In genomic region chr18:77086656-77087390, GRCh38 we compare ENCODE assay signal across 9 cellular contexts. TPM values are rescaled to one million over a fixed set of nuclear protein-coding genes. Genes with fewer than 3 reads are reported as not detected.
A peak's percentile ranks its signal among the peaks of the same experiment; 100 is the strongest.
DNase-seq lines count a peak whose midpoint lies in the region; FAIRE-seq and TF ChIP-seq lines count a peak whose summit lies in the region.
"Had no signal": no experiment of that assay in that cellular context is flagged by ENCODE, and none has a peak within 500 bp of the region (broad histone marks: within the 10 kb centered on the region; RNA-seq: fewer than 3 reads in every experiment).

No MANE protein-coding gene starts in this region.

- peak; percentile 13 for FAIRE-seq in keratinocyte (lab: Jason Lieb, UNC)

- H3K9me3 ChIP-seq in keratinocyte (ENCODE audit: control insufficient read depth, low read depth, low read length): no peaks in the 10 kb centered on the region
- no peaks in the 10 kb centered on the region for H3K9me3 ChIP-seq in sigmoid colon
- no peaks in the 10 kb centered on the region for H3K9me3 ChIP-seq in HAP-1

- no peak overlapping the region for H2AFZ ChIP-seq in keratinocyte (ENCODE audit: control insufficient read depth, low read length)

- H3K4me1 ChIP-seq in keratinocyte (ENCODE audit: control insufficient read depth, extremely low read depth, insufficient read depth, low read length): peaks cover 54% of the 10 kb centered on the region
- peaks cover 0 to 51% (median 41%) of the 10 kb centered on the region in 4 donors for H3K4me1 ChIP-seq in sigmoid colon
- H3K4me1 ChIP-seq in HAP-1: peaks cover 17% of the 10 kb centered on the region

- H3K4me2 ChIP-seq in keratinocyte (ENCODE audit: control insufficient read depth, extremely low read depth, insufficient read depth, low read depth, low read length): peak overlapping the region; percentile 88

- no peaks in the 10 kb centered on the region for H4K20me1 ChIP-seq in keratinocyte (ENCODE audit: control insufficient read depth, extremely low read depth, insufficient read depth, low read length)

- dilution Hi-C loops in keratinocyte (cut with MboI; ENCODE audit: extremely low pct_ligation_motif_present, low sequenced_read_pairs): no loop called here

- TF ChIP-seq POLR2A in sigmoid colon (IDR thresholded peaks at IDR 0.05): no peak

- peak overlapping the region; percentile 91 for H3K27ac ChIP-seq in keratinocyte (ENCODE audit: control insufficient read depth, insufficient read depth, low read length)
- peak overlapping the region; percentile 67 to 79 (median 74) for H3K27ac ChIP-seq in sigmoid colon

- H3K4me3 ChIP-seq in HFF-Myc (replicated peaks; ENCODE audit: low read depth, low read length) (peak overlapping the region; percentile 34), choroid plexus epithelial cell (ENCODE audit: low read depth, low read length) (peak overlapping the region; percentile 53), keratinocyte (ENCODE audit: control insufficient read depth in 2 of 3, extremely low read depth in 1 of 3, insufficient read depth in 2 of 3, low read depth in 1 of 3, low read length in 3 of 3) (peak overlapping the region; percentile 25 to 59 (median 29)), sigmoid colon (peak overlapping the region; percentile 8 to 52 (median 43)), HAP-1 (no peak overlapping the region)

- WGBS in sigmoid colon, 2 donors: 27 to 51% methylated on average over 25 of the region's 25 CpGs

- no peak for TF ChIP-seq EP300 in sigmoid colon (IDR thresholded peaks at IDR 0.05)

- peaks cover 5% of the 10 kb centered on the region for H3K9me1 ChIP-seq in keratinocyte (ENCODE audit: control insufficient read depth, extremely low read depth, insufficient read depth, low read length)

- peak overlapping the region; percentile 77 for H3K9ac ChIP-seq in keratinocyte (ENCODE audit: control insufficient read depth, extremely low read depth, insufficient read depth, low read length)

- peaks cover 0 to 2% of the 10 kb centered on the region in 2 experiments for H3K36me3 ChIP-seq in keratinocyte (ENCODE audit: control insufficient read depth in 2 of 2, extremely low read depth in 1 of 2, insufficient read depth in 2 of 2, low read length in 2 of 2)
- H3K36me3 ChIP-seq in sigmoid colon: no peaks in the 10 kb centered on the region
- no peaks in the 10 kb centered on the region for H3K36me3 ChIP-seq in HAP-1 (replicated peaks)

- in situ Hi-C loops in HAP-1 (cut with MboI; ENCODE audit: low sequenced_read_pairs): no loop called here

- H3K79me2 ChIP-seq in keratinocyte (ENCODE audit: control insufficient read depth, insufficient read depth, low read length): peaks cover 52% of the 10 kb centered on the region

- TF ChIP-seq CTCF in HFF-Myc (IDR thresholded peaks at IDR 0.05; ENCODE audit: low read depth, low read length, missing control alignments) (no peak), choroid plexus epithelial cell (conservative IDR thresholded peaks at IDR 0.05; ENCODE audit: low read depth, low read length) (no peak), keratinocyte (optimal IDR thresholded peaks at IDR 0.05 in 1 of 3, IDR thresholded peaks at IDR 0.05 in 1 of 3, conservative IDR thresholded peaks at IDR 0.05 in 1 of 3; ENCODE audit: extremely low read depth in 1 of 3, insufficient read depth in 2 of 3, low read length in 3 of 3) (no peak), sigmoid colon (IDR thresholded peaks at IDR 0.05) (no peak)

- H3K27me3 ChIP-seq in keratinocyte (ENCODE audit: control insufficient read depth, extremely low read depth, insufficient read depth, low read length) (no peaks in the 10 kb centered on the region), sigmoid colon (no peaks in the 10 kb centered on the region), HAP-1 (ENCODE audit: low read depth) (no peaks in the 10 kb centered on the region)

- DNase-seq in HFF-Myc (ENCODE audit: extremely low read depth, low read depth): no peak
- DNase-seq in choroid plexus epithelial cell (ENCODE audit: low read depth): peak; percentile 36
- no peak for DNase-seq in keratinocyte (ENCODE audit: low read depth, low spot score)
- DNase-seq in sigmoid colon: no peak
- DNase-seq in HAP-1 (ENCODE audit: low spot score in 2 of 2): no peak
- no peak for DNase-seq in NCI-H774 (lab: John Stamatoyannopoulos, UW)
- DNase-seq in activated CD8-positive, alpha-beta memory T cell treated with anti-CD3 and anti-CD28 coated beads, Interleukin-2, amount 50 U/mL, for 4 hours: no peak
- DNase-seq in T-helper 2 cell: no peak
- DNase-seq: GOT3 had no signal

- intact Hi-C loops in sigmoid colon (cut with DNase I): no loop called here

RNA-seq across cellular contexts. Expression of gene MBP, which starts 45.8 kb away (rescaled TPM):
- polyA plus RNA-seq in keratinocyte: 30.7 to 38.7 TPM (median 35.6 TPM) in 3 replicates
- 38.5 TPM for polyA plus RNA-seq in keratinocyte (2011; ENCODE audit: low read depth)
- polyA plus RNA-seq in keratinocyte (2011; cell fraction: cytosol; rRNA removed): 30.1 and 40.6 TPM in 2 replicates
- 39.0 and 41.5 TPM in 2 replicates for polyA plus RNA-seq in keratinocyte (2011; cell fraction: nucleus; rRNA removed)
- 25.6 and 33.7 TPM in 2 replicates for polyA plus RNA-seq in keratinocyte (2012; ENCODE audit: low replicate concordance)
- polyA minus RNA-seq in keratinocyte: 49.5 to 66.1 TPM (median 52.8 TPM) in 3 replicates
- 49.3 TPM for polyA minus RNA-seq in keratinocyte (2011; cell fraction: cytosol; rRNA and poly(A)+ RNA removed)
- polyA minus RNA-seq in keratinocyte (2011; cell fraction: nucleus; rRNA and poly(A)+ RNA removed): 33.8 and 64.1 TPM in 2 replicates
- total RNA-seq in sigmoid colon: 10 to 100 TPM; 24.0 to 30.7 (median 27.4) TPM
- polyA plus RNA-seq in sigmoid colon: 10 to 100 TPM; 18.3 to 22.2 (median 20.6) TPM
